ENCODE assay signal across 4 cellular contexts in genomic region chr6:99492137-99492536, GRCh38.
A peak's percentile ranks its signal among the peaks of the same experiment; 100 is the strongest.
TF ChIP-seq lines count a peak whose summit lies in the region.

No MANE protein-coding gene starts in this region.

TF ChIP-seq in SK-N-SH, 30 proteins besides CTCF, POLR2A, EP300 and RAD21 (continued from another document):
- 0 out of 2 replicates have a peak, but pooled peaks have one; percentile 23 for TF ChIP-seq REST (IDR thresholded peaks at IDR 0.05; ENCODE audit: low read depth, low read length)
- no peak for TF ChIP-seq FOXJ3 (CRISPR knock-in tag; IDR thresholded peaks at IDR 0.05)
- TF ChIP-seq FOSL2 (IDR thresholded peaks at IDR 0.05; ENCODE audit: borderline replicate concordance, low read depth) = no peak

TF ChIP-seq in SK-N-SH treated with all-trans-retinoic acid at 6 μM for 48 hours, 23 proteins besides CTCF, POLR2A, EP300 and RAD21 (continued from another document):
- no peak for TF ChIP-seq TOX (CRISPR knock-in tag; IDR thresholded peaks at IDR 0.05; ENCODE audit: borderline replicate concordance)
TF ChIP-seq in SK-N-SH treated with all-trans-retinoic acid at 6 μM for 48 hours: peak in this region for 0.

TF ChIP-seq in HEK293, 187 proteins besides CTCF, POLR2A, EP300 and RAD21 (continued from another document and continues in another):
- TF ChIP-seq REST (tag by site-specific recombination; IDR thresholded peaks at IDR 0.05) (peak; percentile 92), ZNF18 (tag by site-specific recombination; IDR thresholded peaks at IDR 0.05) (peak; percentile 66; the same call in 1 of the 2 replicates), ZNF518A (tag by site-specific recombination; conservative IDR thresholded peaks at IDR 0.05; ENCODE audit: low read depth) (no peak), ZBTB8A (tag by site-specific recombination; IDR thresholded peaks at IDR 0.05) (no peak), KLF1 (tag by site-specific recombination; IDR thresholded peaks at IDR 0.05) (no peak), PRDM6 (tag by site-specific recombination; IDR thresholded peaks at IDR 0.05) (peak; percentile 97), ZBTB17 (tag by site-specific recombination; IDR thresholded peaks at IDR 0.05) (no peak), ZNF239 (tag by site-specific recombination; IDR thresholded peaks at IDR 0.05) (no peak), ZNF501 (tag by site-specific recombination; IDR thresholded peaks at IDR 0.05) (no peak)

TF ChIP-seq in GM23338, 12 proteins besides CTCF, POLR2A, EP300 and RAD21 (continued from another document):
- TF ChIP-seq ZNF462 (CRISPR knock-in tag; IDR thresholded peaks at IDR 0.05) (no peak), POLR2AphosphoS5 (IDR thresholded peaks at IDR 0.05; ENCODE audit: low read depth) (no peak), REST (IDR thresholded peaks at IDR 0.05; ENCODE audit: unreplicated experiment) (no peak), ETS1 (IDR thresholded peaks at IDR 0.05) (no peak), CREB1 (CRISPR knock-in tag; IDR thresholded peaks at IDR 0.05; ENCODE audit: low read depth) (no peak), STAT1 (IDR thresholded peaks at IDR 0.05; ENCODE audit: unreplicated experiment) (no peak), EZH2 (IDR thresholded peaks at IDR 0.05; ENCODE audit: low read depth, unreplicated experiment) (no peak)
